In genomic region chr1:190098107-190098506, GRCh38 we compare ENCODE assay signal across 24 cellular contexts.
"Had no signal": no experiment of that assay in that cellular context is flagged by ENCODE, and none has a peak within 500 bp of the region (broad histone marks: within the 10 kb centered on the region; RNA-seq: fewer than 3 reads in every experiment).

No MANE protein-coding gene starts in this region.

- H3K4me1 ChIP-seq: neural progenitor cell, parathyroid adenoma, psoas muscle, right lobe of liver, sigmoid colon, suprapubic skin, testis, tibial artery, transverse colon, upper lobe of right lung, uterus had no signal

- H3K9me3 ChIP-seq: ovary, right lobe of liver, sigmoid colon, suprapubic skin, testis, tibial artery, transverse colon, upper lobe of right lung, uterus had no signal

- DNase-seq: natural killer cell; occipital lobe; ovary; psoas muscle; right lobe of liver; sigmoid colon; small intestine; stimulated activated CD4-positive, alpha-beta T cell treated with anti-CD3 and anti-CD28 coated beads, Interleukin-15, amount 100 ng/mL, for 24 hours; stimulated activated CD4-positive, alpha-beta T cell treated with anti-CD3 and anti-CD28 coated beads, Interleukin-2, amount 100 ng/mL, for 24 hours; stimulated activated CD4-positive, alpha-beta T cell treated with anti-CD3 and anti-CD28 coated beads, Interleukin-4, amount 100 ng/mL, for 1 hour; stimulated activated CD4-positive, alpha-beta T cell treated with anti-CD3 and anti-CD28 coated beads, Interleukin-4, amount 100 ng/mL, for 4 hours; stimulated activated CD8-positive, alpha-beta memory T cell treated with anti-CD3 and anti-CD28 coated beads, Interleukin-4, amount 100 ng/mL, for 48 hours; stimulated activated naive CD4-positive, alpha-beta T cell; stimulated activated naive CD8-positive, alpha-beta T cell treated with anti-CD3 and anti-CD28 coated beads, Interleukin-15, amount 100 ng/mL, for 72 hours; stimulated activated naive CD8-positive, alpha-beta T cell treated with anti-CD3 and anti-CD28 coated beads, Interleukin-15, Interleukin-2, amounts not matched to agents 100 U/mL and 50 U/mL, for 24 hours; substantia nigra; tibial artery; transverse colon; upper lobe of right lung; uterus had no signal

- H3K4me3 ChIP-seq: neural progenitor cell, ovary, psoas muscle, right lobe of liver, sigmoid colon, suprapubic skin, tibial artery, transverse colon, upper lobe of right lung, uterus had no signal

- H3K36me3 ChIP-seq: neural progenitor cell, ovary, right lobe of liver, sigmoid colon, suprapubic skin, tibial artery, transverse colon, upper lobe of right lung, uterus had no signal

- H3K27ac ChIP-seq: neural progenitor cell, ovary, parathyroid adenoma, psoas muscle, right lobe of liver, sigmoid colon, suprapubic skin, testis, tibial artery, transverse colon, upper lobe of right lung, uterus had no signal

- H3K27me3 ChIP-seq: neural progenitor cell, ovary, right lobe of liver, sigmoid colon, suprapubic skin, testis, tibial artery, transverse colon, upper lobe of right lung, uterus had no signal
